1 cellular context compared by ENCODE assay signal in the genomic region with DNA sequence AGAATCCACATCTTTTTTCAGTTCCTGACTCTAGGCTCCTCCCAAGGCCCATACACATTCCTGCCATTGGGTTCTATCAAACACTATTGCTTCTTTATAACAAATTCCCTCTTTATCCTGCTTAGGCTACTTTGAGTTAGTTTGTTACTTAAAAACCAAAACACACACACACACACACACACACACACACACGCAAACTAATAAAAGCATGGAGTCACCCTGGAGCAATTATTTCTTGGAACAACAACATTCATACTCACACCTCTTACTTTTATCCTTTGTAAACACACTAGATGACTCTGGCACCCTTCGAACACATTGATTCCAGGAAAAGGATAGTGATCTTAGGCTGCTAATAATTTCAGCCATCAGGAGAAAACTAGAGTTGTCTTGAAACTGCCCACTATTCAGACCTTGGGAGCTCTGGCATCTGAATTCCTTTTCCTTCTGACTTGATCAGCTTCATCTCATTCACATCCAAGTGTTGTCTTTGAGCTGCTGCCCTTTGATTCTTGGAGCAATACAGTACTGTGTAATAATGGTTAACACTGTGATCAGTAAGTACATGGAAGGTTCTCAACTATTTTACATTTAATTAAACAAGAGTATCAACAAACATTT.
TF ChIP-seq lines count a peak whose summit lies in the region.

No MANE protein-coding gene starts in this region.

TF ChIP-seq in WTC11, 78 proteins besides CTCF, POLR2A, EP300 and RAD21 (continued from another document):
- TF ChIP-seq, protein P1, sequence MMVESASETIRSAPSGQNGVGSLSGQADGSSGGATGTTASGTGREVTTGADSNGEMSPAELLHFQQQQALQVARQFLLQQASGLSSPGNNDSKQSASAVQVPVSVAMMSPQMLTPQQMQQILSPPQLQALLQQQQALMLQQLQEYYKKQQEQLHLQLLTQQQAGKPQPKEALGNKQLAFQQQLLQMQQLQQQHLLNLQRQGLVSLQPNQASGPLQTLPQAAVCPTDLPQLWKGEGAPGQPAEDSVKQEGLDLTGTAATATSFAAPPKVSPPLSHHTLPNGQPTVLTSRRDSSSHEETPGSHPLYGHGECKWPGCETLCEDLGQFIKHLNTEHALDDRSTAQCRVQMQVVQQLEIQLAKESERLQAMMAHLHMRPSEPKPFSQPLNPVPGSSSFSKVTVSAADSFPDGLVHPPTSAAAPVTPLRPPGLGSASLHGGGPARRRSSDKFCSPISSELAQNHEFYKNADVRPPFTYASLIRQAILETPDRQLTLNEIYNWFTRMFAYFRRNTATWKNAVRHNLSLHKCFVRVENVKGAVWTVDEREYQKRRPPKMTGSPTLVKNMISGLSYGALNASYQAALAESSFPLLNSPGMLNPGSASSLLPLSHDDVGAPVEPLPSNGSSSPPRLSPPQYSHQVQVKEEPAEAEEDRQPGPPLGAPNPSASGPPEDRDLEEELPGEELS (CRISPR knock-in tag; IDR thresholded peaks at IDR 0.05): no peak
- TF ChIP-seq, protein P2, sequence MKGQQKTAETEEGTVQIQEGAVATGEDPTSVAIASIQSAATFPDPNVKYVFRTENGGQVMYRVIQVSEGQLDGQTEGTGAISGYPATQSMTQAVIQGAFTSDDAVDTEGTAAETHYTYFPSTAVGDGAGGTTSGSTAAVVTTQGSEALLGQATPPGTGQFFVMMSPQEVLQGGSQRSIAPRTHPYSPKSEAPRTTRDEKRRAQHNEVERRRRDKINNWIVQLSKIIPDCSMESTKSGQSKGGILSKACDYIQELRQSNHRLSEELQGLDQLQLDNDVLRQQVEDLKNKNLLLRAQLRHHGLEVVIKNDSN (CRISPR knock-in tag; IDR thresholded peaks at IDR 0.05): no peak
- TF ChIP-seq ZNF396 (CRISPR knock-in tag; IDR thresholded peaks at IDR 0.05; ENCODE audit: borderline replicate concordance): no peak
- TF ChIP-seq, protein P3, sequence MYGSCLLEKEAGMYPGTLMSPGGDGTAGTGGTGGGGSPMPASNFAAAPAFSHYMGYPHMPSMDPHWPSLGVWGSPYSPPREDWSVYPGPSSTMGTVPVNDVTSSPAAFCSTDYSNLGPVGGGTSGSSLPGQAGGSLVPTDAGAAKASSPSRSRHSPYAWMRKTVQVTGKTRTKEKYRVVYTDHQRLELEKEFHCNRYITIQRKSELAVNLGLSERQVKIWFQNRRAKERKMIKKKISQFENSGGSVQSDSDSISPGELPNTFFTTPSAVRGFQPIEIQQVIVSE (CRISPR knock-in tag; IDR thresholded peaks at IDR 0.05; ENCODE audit: borderline replicate concordance): no peak
- TF ChIP-seq, protein P4, sequence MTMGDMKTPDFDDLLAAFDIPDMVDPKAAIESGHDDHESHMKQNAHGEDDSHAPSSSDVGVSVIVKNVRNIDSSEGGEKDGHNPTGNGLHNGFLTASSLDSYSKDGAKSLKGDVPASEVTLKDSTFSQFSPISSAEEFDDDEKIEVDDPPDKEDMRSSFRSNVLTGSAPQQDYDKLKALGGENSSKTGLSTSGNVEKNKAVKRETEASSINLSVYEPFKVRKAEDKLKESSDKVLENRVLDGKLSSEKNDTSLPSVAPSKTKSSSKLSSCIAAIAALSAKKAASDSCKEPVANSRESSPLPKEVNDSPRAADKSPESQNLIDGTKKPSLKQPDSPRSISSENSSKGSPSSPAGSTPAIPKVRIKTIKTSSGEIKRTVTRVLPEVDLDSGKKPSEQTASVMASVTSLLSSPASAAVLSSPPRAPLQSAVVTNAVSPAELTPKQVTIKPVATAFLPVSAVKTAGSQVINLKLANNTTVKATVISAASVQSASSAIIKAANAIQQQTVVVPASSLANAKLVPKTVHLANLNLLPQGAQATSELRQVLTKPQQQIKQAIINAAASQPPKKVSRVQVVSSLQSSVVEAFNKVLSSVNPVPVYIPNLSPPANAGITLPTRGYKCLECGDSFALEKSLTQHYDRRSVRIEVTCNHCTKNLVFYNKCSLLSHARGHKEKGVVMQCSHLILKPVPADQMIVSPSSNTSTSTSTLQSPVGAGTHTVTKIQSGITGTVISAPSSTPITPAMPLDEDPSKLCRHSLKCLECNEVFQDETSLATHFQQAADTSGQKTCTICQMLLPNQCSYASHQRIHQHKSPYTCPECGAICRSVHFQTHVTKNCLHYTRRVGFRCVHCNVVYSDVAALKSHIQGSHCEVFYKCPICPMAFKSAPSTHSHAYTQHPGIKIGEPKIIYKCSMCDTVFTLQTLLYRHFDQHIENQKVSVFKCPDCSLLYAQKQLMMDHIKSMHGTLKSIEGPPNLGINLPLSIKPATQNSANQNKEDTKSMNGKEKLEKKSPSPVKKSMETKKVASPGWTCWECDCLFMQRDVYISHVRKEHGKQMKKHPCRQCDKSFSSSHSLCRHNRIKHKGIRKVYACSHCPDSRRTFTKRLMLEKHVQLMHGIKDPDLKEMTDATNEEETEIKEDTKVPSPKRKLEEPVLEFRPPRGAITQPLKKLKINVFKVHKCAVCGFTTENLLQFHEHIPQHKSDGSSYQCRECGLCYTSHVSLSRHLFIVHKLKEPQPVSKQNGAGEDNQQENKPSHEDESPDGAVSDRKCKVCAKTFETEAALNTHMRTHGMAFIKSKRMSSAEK (CRISPR knock-in tag; IDR thresholded peaks at IDR 0.05; ENCODE audit: borderline replicate concordance): no peak
- TF ChIP-seq, protein P5, sequence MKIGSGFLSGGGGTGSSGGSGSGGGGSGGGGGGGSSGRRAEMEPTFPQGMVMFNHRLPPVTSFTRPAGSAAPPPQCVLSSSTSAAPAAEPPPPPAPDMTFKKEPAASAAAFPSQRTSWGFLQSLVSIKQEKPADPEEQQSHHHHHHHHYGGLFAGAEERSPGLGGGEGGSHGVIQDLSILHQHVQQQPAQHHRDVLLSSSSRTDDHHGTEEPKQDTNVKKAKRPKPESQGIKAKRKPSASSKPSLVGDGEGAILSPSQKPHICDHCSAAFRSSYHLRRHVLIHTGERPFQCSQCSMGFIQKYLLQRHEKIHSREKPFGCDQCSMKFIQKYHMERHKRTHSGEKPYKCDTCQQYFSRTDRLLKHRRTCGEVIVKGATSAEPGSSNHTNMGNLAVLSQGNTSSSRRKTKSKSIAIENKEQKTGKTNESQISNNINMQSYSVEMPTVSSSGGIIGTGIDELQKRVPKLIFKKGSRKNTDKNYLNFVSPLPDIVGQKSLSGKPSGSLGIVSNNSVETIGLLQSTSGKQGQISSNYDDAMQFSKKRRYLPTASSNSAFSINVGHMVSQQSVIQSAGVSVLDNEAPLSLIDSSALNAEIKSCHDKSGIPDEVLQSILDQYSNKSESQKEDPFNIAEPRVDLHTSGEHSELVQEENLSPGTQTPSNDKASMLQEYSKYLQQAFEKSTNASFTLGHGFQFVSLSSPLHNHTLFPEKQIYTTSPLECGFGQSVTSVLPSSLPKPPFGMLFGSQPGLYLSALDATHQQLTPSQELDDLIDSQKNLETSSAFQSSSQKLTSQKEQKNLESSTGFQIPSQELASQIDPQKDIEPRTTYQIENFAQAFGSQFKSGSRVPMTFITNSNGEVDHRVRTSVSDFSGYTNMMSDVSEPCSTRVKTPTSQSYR (CRISPR knock-in tag; IDR thresholded peaks at IDR 0.05): no peak
- TF ChIP-seq, protein P6, sequence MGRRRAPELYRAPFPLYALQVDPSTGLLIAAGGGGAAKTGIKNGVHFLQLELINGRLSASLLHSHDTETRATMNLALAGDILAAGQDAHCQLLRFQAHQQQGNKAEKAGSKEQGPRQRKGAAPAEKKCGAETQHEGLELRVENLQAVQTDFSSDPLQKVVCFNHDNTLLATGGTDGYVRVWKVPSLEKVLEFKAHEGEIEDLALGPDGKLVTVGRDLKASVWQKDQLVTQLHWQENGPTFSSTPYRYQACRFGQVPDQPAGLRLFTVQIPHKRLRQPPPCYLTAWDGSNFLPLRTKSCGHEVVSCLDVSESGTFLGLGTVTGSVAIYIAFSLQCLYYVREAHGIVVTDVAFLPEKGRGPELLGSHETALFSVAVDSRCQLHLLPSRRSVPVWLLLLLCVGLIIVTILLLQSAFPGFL (CRISPR knock-in tag; IDR thresholded peaks at IDR 0.05; ENCODE audit: borderline replicate concordance): no peak
